ENCODE assay signal across 8 cellular contexts in genomic region chr20:47277542-47277872, GRCh38.
DNase-seq lines count a peak whose midpoint lies in the region; ATAC-seq and TF ChIP-seq lines count a peak whose summit lies in the region.
"Not testable (repeated sequence)": the region's sequence is repeated elsewhere in the genome, so short reads cannot be mapped to it uniquely, and the experiment has no call there.

No MANE protein-coding gene starts in this region.

- not testable (repeated sequence) for DNase-seq in Panc1 (ENCODE audit: low read depth, low spot score); coronary artery (ENCODE audit: low spot score); left ventricle myocardium inferior; natural killer cell treated with Interleukin-12 subunit alpha and Interleukin-12 subunit beta and Interleukin-15 and Interleukin-18, amount 100 ng/mL, for 72 hours (ENCODE audit: low spot score); tibial artery

- H3K4me3 Mint-ChIP-seq in natural killer cell treated with Interleukin-12 subunit alpha and Interleukin-12 subunit beta and Interleukin-15 and Interleukin-18, amount 100 ng/mL, for 72 hours, result not testable (repeated sequence)

- POLR2A ChIA-PET in Panc1 (lab: Charles Lee), result interaction anchor here (0.6 kb wide), 1 partner anchor 65 kb away, joined by 4 read pairs; no protein-coding TSS in a partner anchor

- H3K4me2 ChIP-seq in BLaER1, result peak overlapping the region; percentile 17
- peak overlapping the region; percentile 58 for H3K4me2 ChIP-seq in skeletal muscle satellite cell (ENCODE audit: low read length)

- H3K27me3 Mint-ChIP-seq in natural killer cell treated with Interleukin-12 subunit alpha and Interleukin-12 subunit beta and Interleukin-15 and Interleukin-18, amount 100 ng/mL, for 72 hours, result not testable (repeated sequence)

- CTCF ChIA-PET in Panc1 (lab: Charles Lee), result not testable (repeated sequence)

- WGBS in adipose tissue, 3 donors, result 84 to 95% (median 88%) methylated on average over 5 of the region's 5 CpGs

- H3K36me3 ChIP-seq in BLaER1 (peaks cover 98% of the 10 kb centered on the region), left ventricle myocardium inferior (peaks cover 58% of the 10 kb centered on the region), skeletal muscle satellite cell (ENCODE audit: insufficient read depth, low read length) (peaks cover 59% of the 10 kb centered on the region), tibial artery (peaks cover 7 to 39% (median 28%) of the 10 kb centered on the region in 3 donors)
- H3K36me3 ChIP-seq in Panc1 (ENCODE audit: control insufficient read depth, insufficient read depth, low read length), result not testable (repeated sequence)

- not testable (repeated sequence) for H3K9ac ChIP-seq in BLaER1
- peak overlapping the region; percentile 3 for H3K9ac ChIP-seq in skeletal muscle satellite cell (ENCODE audit: low read depth, low read length)

- H3K4me3 ChIP-seq in BLaER1; Panc1 (ENCODE audit: low read depth in 2 of 2, low read length in 2 of 2); coronary artery; left ventricle myocardium inferior; skeletal muscle satellite cell (ENCODE audit: low read length); tibial artery: not testable (repeated sequence)

- BruUV-seq in Panc1 (replicated peaks; lab: Mats Ljungman, UMichigan), result not testable (repeated sequence)

- H3K36me3 Mint-ChIP-seq in natural killer cell treated with Interleukin-12 subunit alpha and Interleukin-12 subunit beta and Interleukin-15 and Interleukin-18, amount 100 ng/mL, for 72 hours, result peaks cover 15% of the 10 kb centered on the region

- not testable (repeated sequence) for H3K27me3 ChIP-seq in BLaER1; Panc1 (ENCODE audit: control insufficient read depth, insufficient read depth, low read length); left ventricle myocardium inferior (ENCODE audit: low read depth); skeletal muscle satellite cell (ENCODE audit: control insufficient read depth, insufficient read depth, low read length); tibial artery

- peaks cover 71% of the 10 kb centered on the region for H3K4me1 ChIP-seq in BLaER1
- H3K4me1 ChIP-seq in Panc1 (ENCODE audit: control insufficient read depth, insufficient read depth, low read length), result peaks cover 53% of the 10 kb centered on the region
- H3K4me1 ChIP-seq in left ventricle myocardium inferior, result peaks cover 54% of the 10 kb centered on the region
- peaks cover 65% of the 10 kb centered on the region for H3K4me1 ChIP-seq in skeletal muscle satellite cell (ENCODE audit: control insufficient read depth, insufficient read depth, low read length)
- peaks cover 3 to 68% (median 57%) of the 10 kb centered on the region in 4 donors for H3K4me1 ChIP-seq in tibial artery

- in situ Hi-C loops in Panc1 (cut with HindIII; ENCODE audit: low pct_unique_long_range_greater_than_20kb, low sequenced_read_pairs), result not testable (repeated sequence)

- ATAC-seq in Panc1; natural killer cell treated with Interleukin-12 subunit alpha and Interleukin-12 subunit beta and Interleukin-15 and Interleukin-18, amount 100 ng/mL, for 72 hours: not testable (repeated sequence)

- H4K20me1 ChIP-seq in BLaER1, result peaks cover 98% of the 10 kb centered on the region

- not testable (repeated sequence) for TF ChIP-seq CTCF in Panc1 (IDR thresholded peaks at IDR 0.05); coronary artery (IDR thresholded peaks at IDR 0.05); left ventricle myocardium inferior (IDR thresholded peaks at IDR 0.05; ENCODE audit: borderline replicate concordance); tibial artery (IDR thresholded peaks at IDR 0.05)

- peak overlapping the region; percentile 50 to 63 for H3K27ac Mint-ChIP-seq in natural killer cell treated with Interleukin-12 subunit alpha and Interleukin-12 subunit beta and Interleukin-15 and Interleukin-18, amount 100 ng/mL, for 72 hours

- not testable (repeated sequence) for H3K9me3 Mint-ChIP-seq in natural killer cell treated with Interleukin-12 subunit alpha and Interleukin-12 subunit beta and Interleukin-15 and Interleukin-18, amount 100 ng/mL, for 72 hours

- not testable (repeated sequence) for H3K9me3 ChIP-seq in BLaER1; Panc1 (ENCODE audit: control insufficient read depth, insufficient read depth, low read depth, low read length); left ventricle myocardium inferior (replicated peaks); skeletal muscle satellite cell (replicated peaks; ENCODE audit: low read length); tibial artery

- not testable (repeated sequence) for H3K27ac ChIP-seq in BLaER1
- H3K27ac ChIP-seq in Panc1 (ENCODE audit: low read length) (peak overlapping the region; percentile 97), adipose tissue (ENCODE audit: low read depth, low read length) (peak overlapping the region; percentile 18), coronary artery (peak overlapping the region; percentile 80 to 87), left ventricle myocardium inferior (replicated peaks) (peak overlapping the region; percentile 71), tibial artery (peak overlapping the region; percentile 90 to 94)

- H3K4me1 Mint-ChIP-seq in natural killer cell treated with Interleukin-12 subunit alpha and Interleukin-12 subunit beta and Interleukin-15 and Interleukin-18, amount 100 ng/mL, for 72 hours (ENCODE audit: low read depth in 2 of 2), result peaks cover 34 to 36% of the 10 kb centered on the region in 2 donors

- intact Hi-C loops in Panc1 (cut with micrococcal nuclease; ENCODE audit: unreplicated experiment) (loop anchor here (10.0 kb wide), 2 partner anchors 57 to 227 kb away; partner anchors contain the start of gene NCOA3), tibial artery (cut with DNase I; ENCODE audit: low total_unique reads) (loop anchor here (5.0 to 10.0 kb wide), 2 partner anchors 40 to 187 kb away; no protein-coding TSS in a partner anchor)
- intact Hi-C loops in left ventricle myocardium inferior (cut with micrococcal nuclease), result not testable (repeated sequence)
